ENCODE assay signal across 27 cellular contexts in the genomic region with DNA sequence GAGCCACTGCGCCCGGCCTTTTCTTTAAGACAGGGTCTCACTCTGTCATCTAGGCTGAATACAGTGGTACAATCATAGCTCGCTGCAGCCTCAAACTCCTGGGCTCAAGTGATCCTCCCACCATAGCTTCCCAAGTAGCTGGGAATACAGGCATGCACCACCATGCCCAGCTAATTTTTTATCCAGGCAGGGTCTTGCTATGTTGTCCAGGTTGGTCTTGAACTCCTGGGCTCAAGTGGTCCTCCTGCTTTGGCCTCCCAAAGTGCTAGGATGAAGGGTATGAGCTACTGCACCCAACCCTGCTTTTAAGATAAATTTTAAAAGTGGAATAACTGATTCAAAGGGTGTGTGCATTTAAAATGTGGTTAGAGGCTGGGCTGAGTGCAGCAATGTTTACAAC. TPM values are rescaled to one million over a fixed set of nuclear protein-coding genes. Genes with fewer than 3 reads are reported as not detected.
A peak's percentile ranks its signal among the peaks of the same experiment; 100 is the strongest.
DNase-seq lines count a peak whose midpoint lies in the region; ATAC-seq and TF ChIP-seq lines count a peak whose summit lies in the region.
"Had no signal": no experiment of that assay in that cellular context is flagged by ENCODE, and none has a peak within 500 bp of the region (broad histone marks: within the 10 kb centered on the region; RNA-seq: fewer than 3 reads in every experiment).

No MANE protein-coding gene starts in this region.

- H3K36me3 ChIP-seq in colonic mucosa (no peaks in the 10 kb centered on the region), thymus (ENCODE audit: control insufficient read depth, insufficient read depth) (no peaks in the 10 kb centered on the region), MG63 (peaks cover 8% of the 10 kb centered on the region)
- H3K36me3 ChIP-seq: BE2C, tibial nerve had no signal

- WGBS in thymus = over 99% methylated on average over 3 of the region's 3 CpGs

- H3K9me3 ChIP-seq in T-helper 17 cell (ENCODE audit: control insufficient read depth, low read length, poor library complexity, severe bottlenecking) (no peaks in the 10 kb centered on the region), colonic mucosa (no peaks in the 10 kb centered on the region), thymus (ENCODE audit: control insufficient read depth) (no peaks in the 10 kb centered on the region), MG63 (no peaks in the 10 kb centered on the region)
- H3K9me3 ChIP-seq: BE2C, body of pancreas, heart right ventricle, psoas muscle, sigmoid colon, tibial nerve had no signal

- no peaks in the 10 kb centered on the region for H3K9me3 Mint-ChIP-seq in activated naive CD4-positive, alpha-beta T cell treated with anti-CD3 and anti-CD28 coated beads, Interleukin-2, amount 50 U/mL, for 24 hours
- no peaks in the 10 kb centered on the region for H3K9me3 Mint-ChIP-seq in activated naive CD4-positive, alpha-beta T cell treated with anti-CD3 and anti-CD28 coated beads, Interleukin-2, amount 50 U/mL, for 72 hours
- H3K9me3 Mint-ChIP-seq: mesothelial cell of epicardium, naive B cell had no signal

- H3K4me1 ChIP-seq in colonic mucosa (peaks cover 34% of the 10 kb centered on the region), thymus (ENCODE audit: control insufficient read depth, insufficient read depth, low read length) (peaks cover 26% of the 10 kb centered on the region)

- H3K27ac ChIP-seq in colonic mucosa (peak overlapping the region; percentile 93), thymus (ENCODE audit: low read depth) (peak overlapping the region; percentile 52)
- H3K27ac ChIP-seq: body of pancreas, PC-9, SK-N-MC, tibial nerve had no signal

- peak overlapping the region; percentile 35 for H3K27ac Mint-ChIP-seq in activated naive CD4-positive, alpha-beta T cell treated with anti-CD3 and anti-CD28 coated beads, Interleukin-2, amount 50 U/mL, for 24 hours
- H3K27ac Mint-ChIP-seq in activated naive CD4-positive, alpha-beta T cell treated with anti-CD3 and anti-CD28 coated beads, Interleukin-2, amount 50 U/mL, for 72 hours = peak overlapping the region in 1 of 2 donors; percentile 36
- peak overlapping the region; percentile 99 for H3K27ac Mint-ChIP-seq in T-helper 17 cell
- H3K27ac Mint-ChIP-seq: mesothelial cell of epicardium had no signal

- no peak overlapping the region for H3K9ac ChIP-seq in colonic mucosa (ENCODE audit: low read depth in 2 of 2, low read length in 2 of 2)

- H3K27me3 ChIP-seq in colonic mucosa (no peaks in the 10 kb centered on the region), thymus (ENCODE audit: control insufficient read depth, insufficient read depth) (no peaks in the 10 kb centered on the region), MG63 (no peaks in the 10 kb centered on the region)
- H3K27me3 ChIP-seq: BE2C, body of pancreas, heart right ventricle, sigmoid colon, tibial nerve had no signal

- peaks cover 81% of the 10 kb centered on the region for H3K4me1 Mint-ChIP-seq in activated naive CD4-positive, alpha-beta T cell treated with anti-CD3 and anti-CD28 coated beads, Interleukin-2, amount 50 U/mL, for 24 hours
- peaks cover 59% of the 10 kb centered on the region for H3K4me1 Mint-ChIP-seq in T-helper 17 cell

- H3K27me3 Mint-ChIP-seq in activated naive CD4-positive, alpha-beta T cell treated with anti-CD3 and anti-CD28 coated beads, Interleukin-2, amount 50 U/mL, for 24 hours = no peaks in the 10 kb centered on the region
- H3K27me3 Mint-ChIP-seq in T-helper 17 cell = no peaks in the 10 kb centered on the region
- H3K27me3 Mint-ChIP-seq: naive B cell had no signal

- TF ChIP-seq CTCF in colonic mucosa (IDR thresholded peaks at IDR 0.05) = no peak

- H3K36me3 Mint-ChIP-seq in activated naive CD4-positive, alpha-beta T cell treated with anti-CD3 and anti-CD28 coated beads, Interleukin-2, amount 50 U/mL, for 24 hours = peaks cover 4% of the 10 kb centered on the region
- H3K36me3 Mint-ChIP-seq in activated naive CD4-positive, alpha-beta T cell treated with anti-CD3 and anti-CD28 coated beads, Interleukin-2, amount 50 U/mL, for 72 hours = peaks cover 4 to 24% of the 10 kb centered on the region in 2 donors
- H3K36me3 Mint-ChIP-seq in T-helper 17 cell (ENCODE audit: low read depth) = no peaks in the 10 kb centered on the region
- H3K36me3 Mint-ChIP-seq: naive B cell had no signal

- H3K4me3 Mint-ChIP-seq in activated naive CD4-positive, alpha-beta T cell treated with anti-CD3 and anti-CD28 coated beads, Interleukin-2, amount 50 U/mL, for 24 hours = no peak overlapping the region
- peak overlapping the region; percentile 68 for H3K4me3 Mint-ChIP-seq in T-helper 17 cell
- H3K4me3 Mint-ChIP-seq: mesothelial cell of epicardium, naive B cell had no signal

- no peak for DNase-seq in activated naive CD4-positive, alpha-beta T cell treated with anti-CD3 and anti-CD28 coated beads, Interleukin-2, amount 50 U/mL, for 72 hours (ENCODE audit: low spot score in 2 of 2)
- DNase-seq in T-helper 17 cell (no peak), colonic mucosa (no peak), GDM1 (lab: John Stamatoyannopoulos, UW) (no peak), MG63 (no peak)
- DNase-seq: activated CD4-positive, alpha-beta T cell treated with anti-CD3 and anti-CD28 coated beads, Interleukin-2, amount 50 U/mL, for 1 hour; activated effector memory CD4-positive, alpha-beta T cell treated with anti-CD3 and anti-CD28 coated beads, Interleukin-2, amount 50 U/mL, for 16 hours; BE2C; body of pancreas; cerebellar nuclear complex; heart right ventricle; naive B cell; NCI-H1436; NCI-H2081 treated with DMSO at 0.1 percent for 48 hours; NCI-H226; NCI-H69; psoas muscle; sigmoid colon; stimulated activated CD4-positive, alpha-beta T cell treated with anti-CD3 and anti-CD28 coated beads, Interleukin-12 subunit alpha, Interleukin-12 subunit beta, amount 100 ng/mL, for 4 hours; stimulated activated CD4-positive, alpha-beta T cell treated with anti-CD3 and anti-CD28 coated beads, Interleukin-2, amount 100 ng/mL, for 48 hours had no signal

- intact Hi-C loops in colonic mucosa (cut with DNase I) = no loop called here

- H3K4me3 ChIP-seq in colonic mucosa (no peak overlapping the region), thymus (ENCODE audit: low read length) (no peak overlapping the region), MG63 (no peak overlapping the region)
- H3K4me3 ChIP-seq: body of pancreas, heart right ventricle, PC-9, psoas muscle, sigmoid colon, SK-N-MC, tibial nerve had no signal

- ATAC-seq in activated naive CD4-positive, alpha-beta T cell treated with anti-CD3 and anti-CD28 coated beads, Interleukin-2, amount 50 U/mL, for 72 hours = no peak
- ATAC-seq in T-helper 17 cell = no peak
- ATAC-seq: body of pancreas, heart right ventricle, psoas muscle had no signal

RNA-seq across cellular contexts. Expression of a gene that starts 14.1 kb away (rescaled TPM):
- total RNA-seq in activated naive CD4-positive, alpha-beta T cell treated with anti-CD3 and anti-CD28 coated beads, Interleukin-2, amount 50 U/mL, for 72 hours = 10 to 100 TPM; 90.7 to 96.1 TPM
- 100 to 1,000 TPM; 161 to 195 TPM for total RNA-seq in T-helper 17 cell
- total RNA-seq in colonic mucosa = 10 to 100 TPM; 63.2 to 91.2 TPM
- 156 TPM for polyA plus RNA-seq in thymus
- 46.1 and 109 TPM in 2 replicates for total RNA-seq in MG63 (2014; rRNA removed; shearing (Covaris generic); ENCODE audit: low replicate concordance)

RNA-seq across cellular contexts. Expression of a gene that starts 14.8 kb away (rescaled TPM):
- total RNA-seq in activated naive CD4-positive, alpha-beta T cell treated with anti-CD3 and anti-CD28 coated beads, Interleukin-2, amount 50 U/mL, for 72 hours = 10 to 100 TPM in 1 of 2 donors, 1 to 10 TPM in 1; 2.3 to 10.8 TPM
- 1 to 10 TPM; 1.1 to 1.3 TPM for total RNA-seq in T-helper 17 cell
- 10 to 100 TPM; 16.2 to 20.2 TPM for total RNA-seq in colonic mucosa
- 5.5 TPM for polyA plus RNA-seq in thymus
- total RNA-seq in MG63 (2014; rRNA removed; shearing (Covaris generic); ENCODE audit: low replicate concordance) = 0.20 TPM in 1 of 2 replicates, not detected in the other
- total RNA-seq: G401 had no signal

RNA-seq across cellular contexts. Expression of a gene that starts 24.7 kb away (rescaled TPM):
- 10 to 100 TPM; 28.9 to 32.9 TPM for total RNA-seq in activated naive CD4-positive, alpha-beta T cell treated with anti-CD3 and anti-CD28 coated beads, Interleukin-2, amount 50 U/mL, for 72 hours
- total RNA-seq in T-helper 17 cell = 10 to 100 TPM; 44.6 to 50.7 TPM
- 10 to 100 TPM; 17.5 to 33.1 TPM for total RNA-seq in colonic mucosa
- 10.2 TPM for polyA plus RNA-seq in thymus
- 1.2 and 1.8 TPM in 2 replicates for total RNA-seq in MG63 (2014; rRNA removed; shearing (Covaris generic); ENCODE audit: low replicate concordance)

RNA-seq across cellular contexts. Expression of a gene that starts 38.5 kb away (rescaled TPM):
- 10 to 100 TPM in 1 of 2 donors, 1 to 10 TPM in 1; 5.4 to 13.0 TPM for total RNA-seq in activated naive CD4-positive, alpha-beta T cell treated with anti-CD3 and anti-CD28 coated beads, Interleukin-2, amount 50 U/mL, for 72 hours
- total RNA-seq in T-helper 17 cell (1 to 10 TPM in 1 of 2 donors, under 1 TPM in 1; 0.97 to 1.3 TPM), colonic mucosa (10 to 100 TPM; 16.9 to 55.1 TPM)
- 32.7 TPM for polyA plus RNA-seq in thymus
- 131 and 183 TPM in 2 replicates for total RNA-seq in MG63 (2014; rRNA removed; shearing (Covaris generic); ENCODE audit: low replicate concordance)

RNA-seq across cellular contexts. Expression of a gene that starts 53.8 kb away (rescaled TPM):
- total RNA-seq in activated naive CD4-positive, alpha-beta T cell treated with anti-CD3 and anti-CD28 coated beads, Interleukin-2, amount 50 U/mL, for 72 hours = 10 to 100 TPM; 17.5 to 18.1 TPM
- total RNA-seq in T-helper 17 cell (10 to 100 TPM; 18.7 to 24.6 TPM), colonic mucosa (100 to 1,000 TPM; 285 to 621 TPM)
- 166 TPM for polyA plus RNA-seq in thymus
- 29.6 and 58.0 TPM in 2 replicates for total RNA-seq in MG63 (2014; rRNA removed; shearing (Covaris generic); ENCODE audit: low replicate concordance)
